In genomic region chr4:148778980-148779675, GRCh38 we compare ENCODE assay signal across 21 cellular contexts.
"Had no signal": no experiment of that assay in that cellular context is flagged by ENCODE, and none has a peak within 500 bp of the region (broad histone marks: within the 10 kb centered on the region; RNA-seq: fewer than 3 reads in every experiment).

No MANE protein-coding gene starts in this region.

- H3K4me1 ChIP-seq: ascending aorta, left ventricle myocardium inferior, prostate gland, right lobe of liver had no signal

- H3K9me3 ChIP-seq: ascending aorta, left ventricle myocardium inferior, prostate gland, right lobe of liver, thoracic aorta had no signal

- H3K27ac ChIP-seq: ascending aorta, dorsolateral prefrontal cortex, epithelial cell of prostate, left ventricle myocardium inferior, neural progenitor cell, prostate gland, right lobe of liver, thoracic aorta had no signal

- DNase-seq: activated CD4-positive, alpha-beta T cell treated with anti-CD3 and anti-CD28 coated beads, Interleukin-2, amount 10 ng/mL, durations not matched to agents 24 days and 14 days; activated CD8-positive, alpha-beta T cell treated with anti-CD3 and anti-CD28 coated beads for 36 hours; activated naive CD4-positive, alpha-beta T cell treated with anti-CD3 and anti-CD28 coated beads for 36 hours; activated naive CD8-positive, alpha-beta T cell treated with anti-CD3 and anti-CD28 coated beads, Interleukin-2, amount 50 U/mL, for 24 hours; activated T-cell treated with anti-CD3 and anti-CD28 coated beads, Interleukin-2, amount 50 U/mL, for 1 hour; dorsolateral prefrontal cortex; foreskin fibroblast; left ventricle myocardium inferior; naive thymus-derived CD4-positive, alpha-beta T cell; right lobe of liver; stimulated activated CD4-positive, alpha-beta T cell treated with anti-CD3 and anti-CD28 coated beads, Interleukin-4, amount 100 ng/mL, for 1 hour; T-helper 1 cell; T-helper 9 cell had no signal

- FAIRE-seq: keratinocyte had no signal

- H3K4me2 ChIP-seq: neural progenitor cell, smooth muscle cell had no signal

- H3K27me3 ChIP-seq: ascending aorta, dorsolateral prefrontal cortex, neural progenitor cell, right lobe of liver had no signal

- H3K36me3 ChIP-seq: ascending aorta, left ventricle myocardium inferior, neural progenitor cell, prostate gland, right lobe of liver, thoracic aorta had no signal

- H3K4me3 ChIP-seq: ascending aorta, dorsolateral prefrontal cortex, left ventricle myocardium inferior, neural progenitor cell, prostate gland, right lobe of liver, smooth muscle cell, thoracic aorta had no signal

- ATAC-seq: activated CD8-positive, alpha-beta T cell treated with anti-CD3 and anti-CD28 coated beads for 36 hours; activated naive CD8-positive, alpha-beta T cell treated with anti-CD3 and anti-CD28 coated beads, Interleukin-2, amount 50 U/mL, for 24 hours; naive thymus-derived CD4-positive, alpha-beta T cell; right lobe of liver; stimulated activated effector memory CD8-positive, alpha-beta T cell treated with anti-CD3 and anti-CD28 coated beads, Interleukin-12 subunit alpha, Interleukin-12 subunit beta, amount 100 ng/mL, for 72 hours had no signal

- H3K9ac ChIP-seq: neural progenitor cell had no signal

- H2AFZ ChIP-seq: neural progenitor cell had no signal
